Comparison of ENCODE assay signal across 12 cellular contexts in genomic region chr22:37739000-37739399, GRCh38. TPM values are rescaled to one million over a fixed set of nuclear protein-coding genes. Genes with fewer than 3 reads are reported as not detected.
DNase-seq lines count a peak whose midpoint lies in the region; ATAC-seq, FAIRE-seq and TF ChIP-seq lines count a peak whose summit lies in the region.
"Had no signal": no experiment of that assay in that cellular context is flagged by ENCODE, and none has a peak within 500 bp of the region (broad histone marks: within the 10 kb centered on the region; RNA-seq: fewer than 3 reads in every experiment).

No MANE protein-coding gene starts in this region.

- no peak overlapping the region for H3K4me2 ChIP-seq in GM23248 (ENCODE audit: unreplicated experiment)

- H4K20me1 ChIP-seq in GM23248 (ENCODE audit: insufficient read depth): no peaks in the 10 kb centered on the region

- H3K9ac ChIP-seq in GM23248 (no peak overlapping the region; the same call in 1 of the 2 replicates), liver (ENCODE audit: low read depth in 1 of 2, low read length in 2 of 2) (no peak overlapping the region)

- DNase-seq in GM23248 (peak; percentile 79), NCI-H1092 treated with DMSO at 0.1 percent for 48 hours (lab: John Stamatoyannopoulos, UW) (no peak)
- DNase-seq in stimulated activated naive B cell treated with anti-CD40 and anti-IgM and Interleukin-4, amounts not matched to agents 10 μg/mL and 1 μg/mL and 100 μg/mL, for 72 hours: no peak
- DNase-seq in activated CD4-positive, alpha-beta T cell treated with anti-CD3 and anti-CD28 coated beads for 1 hour: no peak
- no peak for DNase-seq in activated T-helper 2 cell treated with anti-CD3 and anti-CD28 coated beads, Interferon-gamma antibody, Interleukin-2, Interleukin-4, amounts not matched to agents 10 μg/mL and 5 μg/mL and 100 μg/mL, durations not matched to agents 14 hours and 24 hours and 36 hours (ENCODE audit: low spot score)
- DNase-seq: activated CD4-positive, alpha-beta T cell treated with anti-CD3 and anti-CD28 coated beads, Interleukin-2, amount 10 ng/mL, durations not matched to agents 24 days and 14 days; CD8-positive, alpha-beta memory T cell; NCI-H187 treated with DMSO at 0.1 percent for 48 hours; small intestine had no signal

- intact Hi-C loops in activated T-helper 2 cell treated with anti-CD3 and anti-CD28 coated beads, Interferon-gamma antibody, Interleukin-2, Interleukin-4, amounts not matched to agents 10 μg/mL and 5 μg/mL and 100 μg/mL, durations not matched to agents 14 hours and 24 hours and 36 hours (cut with micrococcal nuclease): no loop called here

- peaks cover 0 to 8% of the 10 kb centered on the region in 2 donors for H3K4me1 Mint-ChIP-seq in stimulated activated naive B cell treated with anti-CD40 and anti-IgM and Interleukin-4, amounts not matched to agents 10 μg/mL and 1 μg/mL and 100 μg/mL, for 72 hours
- peaks cover 9% of the 10 kb centered on the region for H3K4me1 Mint-ChIP-seq in activated T-helper 2 cell treated with anti-CD3 and anti-CD28 coated beads, Interferon-gamma antibody, Interleukin-2, Interleukin-4, amounts not matched to agents 10 μg/mL and 5 μg/mL and 100 μg/mL, durations not matched to agents 14 hours and 24 hours and 36 hours (ENCODE audit: low read depth)

- no peaks in the 10 kb centered on the region for H3K27me3 ChIP-seq in GM23248 (replicated peaks; ENCODE audit: insufficient read depth)
- no peaks in the 10 kb centered on the region for H3K27me3 ChIP-seq in liver (ENCODE audit: control insufficient read depth in 4 of 4, insufficient read depth in 4 of 4, low read length in 3 of 4)

- no peak for ATAC-seq in stimulated activated naive B cell treated with anti-CD40 and anti-IgM and Interleukin-4, amounts not matched to agents 10 μg/mL and 1 μg/mL and 100 μg/mL, for 72 hours (replicated peaks)
- ATAC-seq in HG02571 (IDR thresholded peaks at IDR 0.05; ENCODE audit: unreplicated experiment): no peak

- H3K27ac ChIP-seq in GM23248 (no peak overlapping the region), liver (ENCODE audit: low read depth in 1 of 2, low read length in 2 of 2) (peak overlapping the region in 1 of 2 donors; percentile 47)

- H3K36me3 Mint-ChIP-seq in stimulated activated naive B cell treated with anti-CD40 and anti-IgM and Interleukin-4, amounts not matched to agents 10 μg/mL and 1 μg/mL and 100 μg/mL, for 72 hours: no peaks in the 10 kb centered on the region
- no peaks in the 10 kb centered on the region for H3K36me3 Mint-ChIP-seq in activated T-helper 2 cell treated with anti-CD3 and anti-CD28 coated beads, Interferon-gamma antibody, Interleukin-2, Interleukin-4, amounts not matched to agents 10 μg/mL and 5 μg/mL and 100 μg/mL, durations not matched to agents 14 hours and 24 hours and 36 hours (ENCODE audit: low read depth)

- H3K9me3 ChIP-seq in GM23248 (ENCODE audit: low read depth) (no peaks in the 10 kb centered on the region), liver (ENCODE audit: control insufficient read depth in 4 of 4, low read length in 3 of 4) (no peaks in the 10 kb centered on the region)

- no peak overlapping the region for H3K4me3 ChIP-seq in GM23248
- no peak overlapping the region for H3K4me3 ChIP-seq in liver (ENCODE audit: low read depth in 1 of 3, low read length in 3 of 3)

- 12 to 13% methylated on average over 11 of the region's 11 CpGs for WGBS in GM23248 (ENCODE audit: low coverage in 1 of 2, low lambda C conversion rate in 2 of 2, missing lambda C conversion rate in 2 of 2), 2 experiments
- WGBS in liver: 77% methylated on average over 11 of the region's 11 CpGs

- 0 out of 2 replicates have a peak overlapping the region, but pooled peaks have one; percentile 26 for H2AFZ ChIP-seq in GM23248

- peak; percentile 45 for FAIRE-seq in endometrium (lab: Jason Lieb, UNC)
- FAIRE-seq: small intestine had no signal

- H3K27me3 Mint-ChIP-seq in stimulated activated naive B cell treated with anti-CD40 and anti-IgM and Interleukin-4, amounts not matched to agents 10 μg/mL and 1 μg/mL and 100 μg/mL, for 72 hours: peaks cover 5 to 10% of the 10 kb centered on the region in 2 donors
- no peaks in the 10 kb centered on the region for H3K27me3 Mint-ChIP-seq in activated T-helper 2 cell treated with anti-CD3 and anti-CD28 coated beads, Interferon-gamma antibody, Interleukin-2, Interleukin-4, amounts not matched to agents 10 μg/mL and 5 μg/mL and 100 μg/mL, durations not matched to agents 14 hours and 24 hours and 36 hours (ENCODE audit: low read depth)
- H3K27me3 Mint-ChIP-seq: activated CD4-positive, alpha-beta T cell treated with anti-CD3 and anti-CD28 coated beads, Interleukin-2, amount 10 ng/mL, durations not matched to agents 24 days and 14 days had no signal

- H3K27ac Mint-ChIP-seq in stimulated activated naive B cell treated with anti-CD40 and anti-IgM and Interleukin-4, amounts not matched to agents 10 μg/mL and 1 μg/mL and 100 μg/mL, for 72 hours: peak overlapping the region; percentile 60
- no peak overlapping the region for H3K27ac Mint-ChIP-seq in activated T-helper 2 cell treated with anti-CD3 and anti-CD28 coated beads, Interferon-gamma antibody, Interleukin-2, Interleukin-4, amounts not matched to agents 10 μg/mL and 5 μg/mL and 100 μg/mL, durations not matched to agents 14 hours and 24 hours and 36 hours
- H3K27ac Mint-ChIP-seq: activated CD4-positive, alpha-beta T cell treated with anti-CD3 and anti-CD28 coated beads, Interleukin-2, amount 10 ng/mL, durations not matched to agents 24 days and 14 days; CD8-positive, alpha-beta memory T cell had no signal

- H3K9me3 Mint-ChIP-seq in stimulated activated naive B cell treated with anti-CD40 and anti-IgM and Interleukin-4, amounts not matched to agents 10 μg/mL and 1 μg/mL and 100 μg/mL, for 72 hours: no peaks in the 10 kb centered on the region
- H3K9me3 Mint-ChIP-seq in activated T-helper 2 cell treated with anti-CD3 and anti-CD28 coated beads, Interferon-gamma antibody, Interleukin-2, Interleukin-4, amounts not matched to agents 10 μg/mL and 5 μg/mL and 100 μg/mL, durations not matched to agents 14 hours and 24 hours and 36 hours: no peaks in the 10 kb centered on the region
- H3K9me3 Mint-ChIP-seq: activated CD4-positive, alpha-beta T cell treated with anti-CD3 and anti-CD28 coated beads, Interleukin-2, amount 10 ng/mL, durations not matched to agents 24 days and 14 days; CD8-positive, alpha-beta memory T cell had no signal

- in situ Hi-C loops in GM23248 (cut with MboI): no loop called here

- H3K4me1 ChIP-seq in GM23248 (ENCODE audit: insufficient read depth) (peaks cover 42% of the 10 kb centered on the region), liver (ENCODE audit: control insufficient read depth in 4 of 4, insufficient read depth in 4 of 4, low read length in 3 of 4) (peaks cover 8 to 32% (median 14%) of the 10 kb centered on the region in 4 donors)

- TF ChIP-seq CTCF in liver (IDR thresholded peaks at IDR 0.05; ENCODE audit: low read depth, low read length, missing input control): no peak

- no peak overlapping the region for H3K4me3 Mint-ChIP-seq in stimulated activated naive B cell treated with anti-CD40 and anti-IgM and Interleukin-4, amounts not matched to agents 10 μg/mL and 1 μg/mL and 100 μg/mL, for 72 hours
- H3K4me3 Mint-ChIP-seq in activated T-helper 2 cell treated with anti-CD3 and anti-CD28 coated beads, Interferon-gamma antibody, Interleukin-2, Interleukin-4, amounts not matched to agents 10 μg/mL and 5 μg/mL and 100 μg/mL, durations not matched to agents 14 hours and 24 hours and 36 hours (ENCODE audit: low read depth): no peak overlapping the region
- H3K4me3 Mint-ChIP-seq: activated CD4-positive, alpha-beta T cell treated with anti-CD3 and anti-CD28 coated beads, Interleukin-2, amount 10 ng/mL, durations not matched to agents 24 days and 14 days had no signal

- no peaks in the 10 kb centered on the region for H3K79me2 ChIP-seq in GM23248 (ENCODE audit: insufficient read depth)

- no peaks in the 10 kb centered on the region for H3K36me3 ChIP-seq in GM23248 (ENCODE audit: low read depth)
- no peaks in the 10 kb centered on the region for H3K36me3 ChIP-seq in liver (ENCODE audit: control insufficient read depth in 4 of 4, insufficient read depth in 3 of 4, low read depth in 1 of 4, low read length in 3 of 4)

- TF ChIP-seq RAD21 in liver (IDR thresholded peaks at IDR 0.05): no peak

- H3K9me2 ChIP-seq in GM23248 (ENCODE audit: insufficient read depth): no peaks in the 10 kb centered on the region

- H3F3A ChIP-seq in GM23248 (ENCODE audit: insufficient read depth): peaks cover 24% of the 10 kb centered on the region

TF ChIP-seq in liver, 16 proteins besides CTCF, POLR2A, EP300 and RAD21:
- TF ChIP-seq NR2F2 (IDR thresholded peaks at IDR 0.05) (peak; percentile 46), FOXA1 (IDR thresholded peaks at IDR 0.05) (no peak), MAX (IDR thresholded peaks at IDR 0.05) (no peak)
TF ChIP-seq in liver: peak in this region for 1.

RNA-seq across cellular contexts. Expression of gene TRIOBP, which starts 42.2 kb away (rescaled TPM):
- total RNA-seq in GM23248 (2014; rRNA removed; shearing (Covaris generic)): 127 and 135 TPM in 2 replicates
- polyA plus RNA-seq in GM23248 (2016; fragmentation: Nextera tagmentation; extraction: Ambion mirVana) (123 and 130 TPM in 2 replicates), liver (10 to 100 TPM in 1 of 2 donors, 1 to 10 TPM in 1; 4.8 to 18.3 TPM)
- total RNA-seq in liver: 10 to 100 TPM; 24.8 to 41.1 TPM
- 37.2 and 43.3 TPM in 2 replicates for total RNA-seq in activated T-helper 2 cell treated with anti-CD3 and anti-CD28 coated beads, Interferon-gamma antibody, Interleukin-2, Interleukin-4, amounts not matched to agents 10 μg/mL and 5 μg/mL and 100 μg/mL, durations not matched to agents 14 hours and 24 hours and 36 hours

RNA-seq across cellular contexts. Expression of gene NOL12, which starts 52.9 kb away (rescaled TPM):
- 4.9 and 19.1 TPM in 2 replicates for total RNA-seq in GM23248 (2014; rRNA removed; shearing (Covaris generic))
- polyA plus RNA-seq in GM23248 (2016; fragmentation: Nextera tagmentation; extraction: Ambion mirVana) (24.9 and 25.1 TPM in 2 replicates), liver (10 to 100 TPM in 1 of 2 donors, 1 to 10 TPM in 1; 6.9 to 11.6 TPM)
- total RNA-seq in liver: 10 to 100 TPM; 11.3 to 16.5 TPM
- 55.4 and 60.6 TPM in 2 replicates for total RNA-seq in activated T-helper 2 cell treated with anti-CD3 and anti-CD28 coated beads, Interferon-gamma antibody, Interleukin-2, Interleukin-4, amounts not matched to agents 10 μg/mL and 5 μg/mL and 100 μg/mL, durations not matched to agents 14 hours and 24 hours and 36 hours
